Comparison of ENCODE assay signal across 1 cellular context in genomic region chr5:55712023-55712859, GRCh38.
A peak's percentile ranks its signal among the peaks of the same experiment; 100 is the strongest.
TF ChIP-seq lines count a peak whose summit lies in the region.

SLC38A9 (minus strand) TSS chr5:55712324; CDS start chr5:55697958, 14,366 bp downstream.

TF ChIP-seq in HepG2, 621 proteins besides CTCF, POLR2A, EP300 and RAD21 (continued from another document and continues in another):
- TF ChIP-seq ZC3H4 (CRISPR knock-in tag; IDR thresholded peaks at IDR 0.05; ENCODE audit: borderline replicate concordance) (0 out of 2 replicates have a peak, but pooled peaks have one; percentile 62), ZNF598 (CRISPR knock-in tag; IDR thresholded peaks at IDR 0.05; ENCODE audit: borderline replicate concordance) (0 out of 2 replicates have a peak, but pooled peaks have one; percentile 39), MEIS1 (CRISPR knock-in tag; IDR thresholded peaks at IDR 0.05; ENCODE audit: borderline replicate concordance) (no peak), ONECUT2 (CRISPR knock-in tag; IDR thresholded peaks at IDR 0.05) (no peak), MBD4 (IDR thresholded peaks at IDR 0.05; ENCODE audit: borderline replicate concordance, low read length) (no peak), PCBP2 (optimal IDR thresholded peaks at IDR 0.05; ENCODE audit: low read depth, low read length, poor library complexity, severe bottlenecking) (no peak), ZSCAN22 (CRISPR knock-in tag; IDR thresholded peaks at IDR 0.05) (no peak), PHF20 (CRISPR knock-in tag; IDR thresholded peaks at IDR 0.05) (peak; percentile 84), FIP1L1 (IDR thresholded peaks at IDR 0.05; ENCODE audit: borderline replicate concordance, insufficient read depth, low read depth, low read length) (no peak), ZNF232 (CRISPR knock-in tag; IDR thresholded peaks at IDR 0.05; ENCODE audit: borderline replicate concordance) (no peak), ESRRA (CRISPR knock-in tag; IDR thresholded peaks at IDR 0.05; ENCODE audit: low read depth) (0 out of 2 replicates have a peak, but pooled peaks have one; percentile 36), PPARG (CRISPR knock-in tag; conservative IDR thresholded peaks at IDR 0.05) (no peak), ZNF224 (CRISPR knock-in tag; IDR thresholded peaks at IDR 0.05) (no peak), JARID2 (CRISPR knock-in tag; IDR thresholded peaks at IDR 0.05; ENCODE audit: insufficient replicate concordance) (no peak), ZNF883 (CRISPR knock-in tag; IDR thresholded peaks at IDR 0.05; ENCODE audit: not compliant biosample characterization) (peak; percentile 45), YEATS4 (CRISPR knock-in tag; IDR thresholded peaks at IDR 0.05; ENCODE audit: borderline replicate concordance) (peak; percentile 59; the same call in 1 of the 2 replicates), FOXJ3 (CRISPR knock-in tag; IDR thresholded peaks at IDR 0.05; ENCODE audit: borderline replicate concordance) (no peak; the same call in 1 of the 2 replicates), SRF (IDR thresholded peaks at IDR 0.05; ENCODE audit: low read depth, low read length) (no peak), SMAD9 (CRISPR knock-in tag; IDR thresholded peaks at IDR 0.05) (no peak), GABPA (IDR thresholded peaks at IDR 0.05; ENCODE audit: low read depth, low read length) (peak; percentile 67), GABPA (CRISPR knock-in tag; IDR thresholded peaks at IDR 0.05; ENCODE audit: low read depth) (peak; percentile 93), FOXP4 (CRISPR knock-in tag; IDR thresholded peaks at IDR 0.05) (no peak), TBL1XR1 (IDR thresholded peaks at IDR 0.05; ENCODE audit: borderline replicate concordance, low read length, partially characterized antibody) (peak; percentile 53), PHF8 (CRISPR knock-in tag; IDR thresholded peaks at IDR 0.05) (peak; percentile 85), MIER2 (CRISPR knock-in tag; IDR thresholded peaks at IDR 0.05) (no peak), ZNF451 (CRISPR knock-in tag; IDR thresholded peaks at IDR 0.05) (no peak), ZFP41 (CRISPR knock-in tag; IDR thresholded peaks at IDR 0.05; ENCODE audit: borderline replicate concordance) (no peak), ZNF18 (CRISPR knock-in tag; IDR thresholded peaks at IDR 0.05; ENCODE audit: insufficient replicate concordance) (no peak), HNF1B (CRISPR knock-in tag; IDR thresholded peaks at IDR 0.05) (peak; percentile 64; the same call in 1 of the 2 replicates), KLF11 (CRISPR knock-in tag; IDR thresholded peaks at IDR 0.05) (no peak), RBM22 (optimal IDR thresholded peaks at IDR 0.05; ENCODE audit: low read length) (no peak), ZZZ3 (CRISPR knock-in tag; IDR thresholded peaks at IDR 0.05; ENCODE audit: borderline replicate concordance) (no peak), GMEB1 (CRISPR knock-in tag; IDR thresholded peaks at IDR 0.05; ENCODE audit: borderline replicate concordance) (peak; percentile 80; the same call in 1 of the 2 replicates), GLMP (CRISPR knock-in tag; IDR thresholded peaks at IDR 0.05; ENCODE audit: borderline replicate concordance) (no peak), ZSCAN5A (CRISPR knock-in tag; IDR thresholded peaks at IDR 0.05; ENCODE audit: borderline replicate concordance) (no peak), HDAC2 (CRISPR knock-in tag; IDR thresholded peaks at IDR 0.05) (no peak; the same call in 1 of the 2 replicates), GPBP1L1 (CRISPR knock-in tag; IDR thresholded peaks at IDR 0.05) (no peak), ZBTB42 (CRISPR knock-in tag; IDR thresholded peaks at IDR 0.05) (no peak), GABPB1 (CRISPR knock-in tag; IDR thresholded peaks at IDR 0.05) (peak; percentile 98), ZNF891 (CRISPR knock-in tag; IDR thresholded peaks at IDR 0.05) (no peak), ZNF317 (CRISPR knock-in tag; IDR thresholded peaks at IDR 0.05) (peak; percentile 29; the same call in 1 of the 2 replicates), SCMH1 (CRISPR knock-in tag; IDR thresholded peaks at IDR 0.05; ENCODE audit: borderline replicate concordance) (no peak), ELK4 (CRISPR knock-in tag; IDR thresholded peaks at IDR 0.05; ENCODE audit: borderline replicate concordance) (no peak), LBX2 (CRISPR knock-in tag; IDR thresholded peaks at IDR 0.05; ENCODE audit: borderline replicate concordance) (peak; percentile 52; the same call in 1 of the 2 replicates), SMARCC2 (IDR thresholded peaks at IDR 0.05) (no peak), PRDM10 (CRISPR knock-in tag; IDR thresholded peaks at IDR 0.05; ENCODE audit: low read depth) (peak; percentile 95), NFIC (IDR thresholded peaks at IDR 0.05; ENCODE audit: low read length) (no peak), ZSCAN9 (CRISPR knock-in tag; IDR thresholded peaks at IDR 0.05; ENCODE audit: borderline replicate concordance) (no peak), GLI4 (CRISPR knock-in tag; IDR thresholded peaks at IDR 0.05; ENCODE audit: borderline replicate concordance) (peak; percentile 85; the same call in 1 of the 2 replicates), TFAP4 (IDR thresholded peaks at IDR 0.05; ENCODE audit: borderline replicate concordance, low read depth) (peak; percentile 52; the same call in 1 of the 2 replicates)
